ENCODE assay signal across 32 cellular contexts in genomic region chr6:29884261-29884660, GRCh38. TPM values are rescaled to one million over a fixed set of nuclear protein-coding genes. Genes with fewer than 3 reads are reported as not detected.
"Had no signal": no experiment of that assay in that cellular context is flagged by ENCODE, and none has a peak within 500 bp of the region (broad histone marks: within the 10 kb centered on the region; RNA-seq: fewer than 3 reads in every experiment).

No MANE protein-coding gene starts in this region.

- H3K36me3 ChIP-seq: ascending aorta, cardiac muscle cell had no signal

- ATAC-seq: activated CD4-positive, alpha-beta T cell treated with anti-CD3 and anti-CD28 coated beads for 36 hours; activated CD4-positive, CD25-positive, alpha-beta regulatory T cell treated with anti-CD3 and anti-CD28 coated beads, Interleukin-2, amount 50 U/mL, for 24 hours; activated CD8-positive, alpha-beta memory T cell treated with anti-CD3 and anti-CD28 coated beads, Interleukin-2, amount 10 ng/mL, durations not matched to agents 7 days and 5 days; activated CD8-positive, alpha-beta T cell treated with anti-CD3 and anti-CD28 coated beads, Interleukin-2, amount 10 ng/mL, durations not matched to agents 7 days and 5 days; activated naive CD8-positive, alpha-beta T cell treated with anti-CD3 and anti-CD28 coated beads, Interleukin-2, amount 50 U/mL, for 24 hours had no signal

- H3K4me3 ChIP-seq: ascending aorta, cardiac muscle cell had no signal

- DNase-seq: activated CD4-positive, alpha-beta memory T cell treated with anti-CD3 and anti-CD28 coated beads, Interleukin-2, amount 10 ng/mL, durations not matched to agents 7 days and 5 days; activated CD4-positive, alpha-beta T cell treated with anti-CD3 and anti-CD28 coated beads for 1 hour; activated CD4-positive, alpha-beta T cell treated with anti-CD3 and anti-CD28 coated beads for 36 hours; activated CD4-positive, alpha-beta T cell treated with anti-CD3 and anti-CD28 coated beads for 48 hours; activated CD4-positive, alpha-beta T cell treated with anti-CD3 and anti-CD28 coated beads, Interleukin-2, amount 10 ng/mL, durations not matched to agents 7 days and 5 days; activated CD4-positive, alpha-beta T cell treated with anti-CD3 and anti-CD28 coated beads, Interleukin-2, amount 50 U/mL, for 48 hours; activated CD4-positive, CD25-positive, alpha-beta regulatory T cell; activated CD8-positive, alpha-beta memory T cell treated with anti-CD3 and anti-CD28 coated beads for 24 hours; activated CD8-positive, alpha-beta memory T cell treated with anti-CD3 and anti-CD28 coated beads, Interleukin-2, amount 10 ng/mL, durations not matched to agents 7 days and 5 days; activated CD8-positive, alpha-beta memory T cell treated with anti-CD3 and anti-CD28 coated beads, Interleukin-2, amount 50 U/mL, for 48 hours; activated CD8-positive, alpha-beta T cell treated with anti-CD3 and anti-CD28 coated beads, Interleukin-2, amount 10 ng/mL, durations not matched to agents 7 days and 5 days; activated effector memory CD4-positive, alpha-beta T cell treated with Interleukin-2 at 50 U/mL for 16 hours; activated gamma-delta T cell; activated naive CD4-positive, alpha-beta T cell treated with anti-CD3 and anti-CD28 coated beads, Interleukin-2, amount 10 ng/mL, durations not matched to agents 7 days and 5 days; activated naive CD4-positive, alpha-beta T cell treated with Interleukin-2 at 50 U/mL for 16 hours; activated naive CD8-positive, alpha-beta T cell treated with anti-CD3 and anti-CD28 coated beads, Interleukin-2, amount 10 ng/mL, durations not matched to agents 7 days and 5 days; activated naive CD8-positive, alpha-beta T cell treated with anti-CD3 and anti-CD28 coated beads, Interleukin-2, amount 50 U/mL, for 24 hours; activated T-cell treated with anti-CD3 and anti-CD28 coated beads, Interleukin-2, amount 50 U/mL, for 24 hours; activated T-cell treated with anti-CD3 and anti-CD28 coated beads, Interleukin-2, amount 50 U/mL, for 48 hours; amygdala; anterior cingulate cortex; caudate nucleus; cerebellar nuclear complex; T-helper 1 cell; T-helper 2 cell; T-helper 9 cell had no signal

- FAIRE-seq: bronchial epithelial cell, TTC549 had no signal

- H3K27ac ChIP-seq: ascending aorta, cardiac muscle cell, VCaP had no signal

- H3K27me3 ChIP-seq: ascending aorta had no signal

- H3K9me3 ChIP-seq: ascending aorta had no signal

RNA-seq across cellular contexts. Expression of gene HLA-G, which starts 56.6 kb away (rescaled TPM):
- total RNA-seq: ascending aorta, cardiac muscle cell had no signal
